Comparison of ENCODE assay signal across 8 cellular contexts in the genomic region with DNA sequence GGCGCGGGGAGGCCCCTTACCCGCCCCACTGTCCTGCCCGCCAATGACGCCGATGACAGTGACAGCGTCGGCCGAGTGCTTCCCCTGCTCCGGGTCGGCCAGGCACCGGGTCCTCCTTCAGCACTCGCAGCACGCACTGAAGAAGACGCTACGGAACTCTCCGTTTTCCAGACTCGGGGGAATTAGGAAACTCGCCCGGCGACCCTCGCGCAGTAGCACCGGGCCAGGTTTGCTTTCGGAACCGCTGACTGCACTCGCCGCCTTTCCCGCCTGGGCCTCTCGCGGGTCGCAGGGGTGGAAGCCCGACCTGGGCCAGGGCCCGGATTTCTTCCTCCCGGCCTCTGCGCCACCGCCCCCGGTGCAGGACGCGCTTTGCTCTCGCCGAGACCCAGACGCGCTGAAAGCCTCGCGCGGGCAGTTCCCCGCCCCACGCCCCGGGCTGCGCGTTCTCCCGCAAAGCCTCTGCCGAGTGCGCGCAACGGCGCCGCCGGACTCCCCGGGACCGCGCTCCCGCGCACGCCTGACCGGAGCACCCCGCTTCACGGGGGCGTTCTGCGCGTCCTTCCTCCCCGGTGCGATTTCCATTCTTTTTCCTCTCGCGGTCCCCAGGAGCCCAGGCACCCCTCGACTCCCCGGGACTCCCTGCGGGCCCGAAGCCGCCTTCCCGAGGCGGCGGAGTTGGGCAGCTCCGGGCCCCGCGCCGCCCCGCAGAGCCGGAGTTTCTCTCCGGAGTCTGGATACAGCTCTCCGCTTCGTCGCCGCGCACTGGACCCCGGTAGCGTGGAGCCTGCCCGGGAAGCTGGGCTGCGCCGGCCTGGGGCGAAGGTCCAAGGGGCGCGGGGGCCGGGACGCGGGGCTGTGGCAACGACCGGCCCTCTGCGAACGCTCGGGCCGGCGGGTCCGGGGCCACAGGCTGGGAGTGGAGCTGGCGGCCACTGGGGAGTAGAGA. TPM values are rescaled to one million over a fixed set of nuclear protein-coding genes. Genes with fewer than 3 reads are reported as not detected.
DNase-seq lines count a peak whose midpoint lies in the region; ATAC-seq and TF ChIP-seq lines count a peak whose summit lies in the region.
"Not testable (repeated sequence)": the region's sequence is repeated elsewhere in the genome, so short reads cannot be mapped to it uniquely, and the experiment has no call there.

No MANE protein-coding gene starts in this region.

- H3K9me3 Mint-ChIP-seq in central memory CD8-positive, alpha-beta T cell; nephron progenitor cell: not testable (repeated sequence)

- DNase-seq in ELF-1 (ENCODE audit: low read depth, low spot score): peak; percentile 77
- DNase-seq in activated CD4-positive, alpha-beta T cell treated with anti-CD3 and anti-CD28 coated beads, Interleukin-2, amount 50 U/mL, for 48 hours: peak; percentile 50 to 58
- peak in 1 of 2 donors; percentile 16 for DNase-seq in central memory CD8-positive, alpha-beta T cell (ENCODE audit: low spot score in 2 of 2)
- peak; percentile 32 to 64 (median 60) for DNase-seq in right cardiac atrium
- DNase-seq in nephron progenitor cell: peak; percentile 48

- peak overlapping the region; percentile 72 for H3K4me3 Mint-ChIP-seq in central memory CD8-positive, alpha-beta T cell
- H3K4me3 Mint-ChIP-seq in nephron progenitor cell: peak overlapping the region; percentile 65

- peak overlapping the region; percentile 49 for H3K4me3 ChIP-seq in HUES48 (ENCODE audit: low read depth, low read length)
- H3K4me3 ChIP-seq in right cardiac atrium (ENCODE audit: low read length): peak overlapping the region; percentile 28
- H3K4me3 ChIP-seq in stomach smooth muscle (ENCODE audit: low read length in 2 of 2): peak overlapping the region; percentile 57 to 67

- TF ChIP-seq CTCF in nephron progenitor cell (IDR thresholded peaks at IDR 0.05): not testable (repeated sequence)

- not testable (repeated sequence) for H3K4me1 ChIP-seq in HUES48 (ENCODE audit: control insufficient read depth, insufficient read depth, low read length); right cardiac atrium (ENCODE audit: control insufficient read depth, insufficient read depth, low read length); stomach smooth muscle (ENCODE audit: control insufficient read depth, insufficient read depth, low read length)

- H3K27ac ChIP-seq in HUES48 (ENCODE audit: low read depth, low read length); right cardiac atrium (ENCODE audit: low read length); stomach smooth muscle (ENCODE audit: low read length): not testable (repeated sequence)

- peaks cover 15% of the 10 kb centered on the region for H3K4me1 Mint-ChIP-seq in central memory CD8-positive, alpha-beta T cell
- H3K4me1 Mint-ChIP-seq in nephron progenitor cell: not testable (repeated sequence)

- intact Hi-C loops in right cardiac atrium (cut with DNase I): not testable (repeated sequence)

- WGBS in right cardiac atrium: 2% methylated on average over 116 of the region's 116 CpGs

- H3K36me3 ChIP-seq in HUES48 (ENCODE audit: control insufficient read depth, insufficient read depth, low read length); stomach smooth muscle (ENCODE audit: control insufficient read depth in 2 of 2, insufficient read depth in 2 of 2, low read length in 2 of 2): not testable (repeated sequence)

- H3K27ac Mint-ChIP-seq in central memory CD8-positive, alpha-beta T cell (ENCODE audit: low read depth); nephron progenitor cell: not testable (repeated sequence)

- H3K36me3 Mint-ChIP-seq in central memory CD8-positive, alpha-beta T cell (ENCODE audit: insufficient read depth): peaks cover 11% of the 10 kb centered on the region
- not testable (repeated sequence) for H3K36me3 Mint-ChIP-seq in nephron progenitor cell (ENCODE audit: low read depth)

- ATAC-seq in GM21619 (IDR thresholded peaks at IDR 0.05; ENCODE audit: unreplicated experiment) (peak; percentile 75), right cardiac atrium (peak; percentile 79 to 82)
- peak; percentile 56 for ATAC-seq in central memory CD8-positive, alpha-beta T cell (replicated peaks; ENCODE audit: extremely low read depth, poor library complexity, severe bottlenecking)

- peaks cover 39% of the 10 kb centered on the region for H3K27me3 Mint-ChIP-seq in central memory CD8-positive, alpha-beta T cell
- peaks cover 83% of the 10 kb centered on the region for H3K27me3 Mint-ChIP-seq in nephron progenitor cell (ENCODE audit: low read depth, poor library complexity)

- not testable (repeated sequence) for H3K9me3 ChIP-seq in HUES48 (ENCODE audit: control insufficient read depth, insufficient read depth, low read length); right cardiac atrium (ENCODE audit: control insufficient read depth, low read length); stomach smooth muscle (ENCODE audit: control insufficient read depth in 2 of 2, low read length in 2 of 2)

- H3K27me3 ChIP-seq in HUES48 (ENCODE audit: control insufficient read depth, insufficient read depth, low read length) (peaks cover 84% of the 10 kb centered on the region), stomach smooth muscle (ENCODE audit: control insufficient read depth in 1 of 2, insufficient read depth in 2 of 2, low read length in 2 of 2) (peaks cover 16 to 37% of the 10 kb centered on the region in 2 donors)
- H3K27me3 ChIP-seq in right cardiac atrium (ENCODE audit: control insufficient read depth, insufficient read depth): not testable (repeated sequence)

- not testable (repeated sequence) for H3K9ac ChIP-seq in HUES48 (ENCODE audit: low read depth, low read length); stomach smooth muscle (ENCODE audit: low read length in 2 of 2)

RNA-seq across cellular contexts. Expression of a gene that starts 4.9 kb away (rescaled TPM):
- total RNA-seq in right cardiac atrium: under 1 TPM in 2 of 4 donors, not detected in 2; 0.11 to 0.18 TPM
- polyA plus RNA-seq in right cardiac atrium: 0.07 TPM
